In the genomic region with DNA sequence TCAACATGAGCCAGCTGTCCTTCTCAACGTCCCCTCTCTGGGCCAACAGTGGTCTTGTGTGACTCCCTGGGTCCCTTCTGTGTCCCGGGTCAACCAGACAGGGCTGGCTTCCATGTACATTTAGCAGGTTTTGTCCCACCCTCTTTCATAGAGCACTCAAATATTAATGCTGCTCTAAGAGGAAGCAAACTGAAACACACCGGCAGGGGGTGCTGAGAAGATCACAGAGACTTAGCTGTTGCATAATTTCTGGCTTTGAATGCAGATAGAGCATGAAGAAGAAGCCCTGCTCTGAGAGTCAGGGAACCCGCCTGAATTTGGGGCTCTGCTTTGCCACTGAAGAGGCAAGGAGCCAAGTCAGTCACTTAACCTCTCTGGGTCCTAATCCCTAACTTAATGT, we compare ENCODE assay signal across 8 cellular contexts.
A peak's percentile ranks its signal among the peaks of the same experiment; 100 is the strongest.
DNase-seq lines count a peak whose midpoint lies in the region; ATAC-seq and TF ChIP-seq lines count a peak whose summit lies in the region.

No MANE protein-coding gene starts in this region.

- H3K27ac Mint-ChIP-seq in Caco-2 (ENCODE audit: unreplicated experiment) (no peak overlapping the region), GM23338 (no peak overlapping the region)

- H3K4me2 ChIP-seq in GM23338 (no peak overlapping the region), OCI-LY3 (ENCODE audit: low read length) (no peak overlapping the region)

- CTCF ChIA-PET in Caco-2 (lab: Charles Lee): interaction anchor here (0.7 kb wide), 1 partner anchor 81 kb away, joined by 3 read pairs; no protein-coding TSS in a partner anchor

- intact Hi-C loops in Caco-2 (cut with micrococcal nuclease; ENCODE audit: unreplicated experiment): no loop called here

- H4K20me1 ChIP-seq in GM23338 (replicated peaks; ENCODE audit: insufficient read depth) (no peaks in the 10 kb centered on the region), OCI-LY3 (ENCODE audit: insufficient read depth, low read length) (no peaks in the 10 kb centered on the region)

- no peaks in the 10 kb centered on the region for H3K4me1 ChIP-seq in Caco-2
- H3K4me1 ChIP-seq in GM23338 (ENCODE audit: insufficient read depth): peaks cover 9% of the 10 kb centered on the region; the same call in 1 of the 2 replicates
- no peaks in the 10 kb centered on the region for H3K4me1 ChIP-seq in OCI-LY3 (ENCODE audit: low read length)
- H3K4me1 ChIP-seq in foreskin keratinocyte: peaks cover 5% of the 10 kb centered on the region

- H3K27me3 ChIP-seq in Caco-2 (replicated peaks; ENCODE audit: control insufficient read depth, insufficient read depth, low read length) (peaks cover 1% of the 10 kb centered on the region; the same call in 1 of the 2 replicates), GM23338 (ENCODE audit: insufficient read depth) (no peaks in the 10 kb centered on the region), OCI-LY3 (ENCODE audit: low read depth, low read length) (peaks cover 38% of the 10 kb centered on the region), foreskin keratinocyte (peaks cover 6% of the 10 kb centered on the region)

- H2AFZ ChIP-seq in GM23338 (no peak overlapping the region), OCI-LY3 (ENCODE audit: low read depth, low read length) (no peak overlapping the region)

- H3K9me3 Mint-ChIP-seq in Caco-2 (ENCODE audit: unreplicated experiment) (no peaks in the 10 kb centered on the region), GM23338 (no peaks in the 10 kb centered on the region)

- H3K9ac ChIP-seq in OCI-LY3 (ENCODE audit: low read length): no peak overlapping the region

- H3K27ac ChIP-seq in GM23338 (ENCODE audit: low read depth) (no peak overlapping the region), OCI-LY3 (ENCODE audit: low read length) (no peak overlapping the region), foreskin keratinocyte (no peak overlapping the region)

- no peaks in the 10 kb centered on the region for H3K9me2 ChIP-seq in GM23338 (ENCODE audit: insufficient read depth)

- POLR2A ChIA-PET in Caco-2 (lab: Charles Lee): no interaction called here

- H3K4me3 ChIP-seq in Caco-2 (ENCODE audit: low read depth, low read length) (no peak overlapping the region), GM23338 (no peak overlapping the region), OCI-LY3 (ENCODE audit: low read length) (no peak overlapping the region)

- DNase-seq in Caco-2 (peak; percentile 10 to 15), GM23338 (ENCODE audit: low spot score) (no peak), foreskin keratinocyte (peak in 1 of 2 donors; percentile 47), NCI-H2196 treated with DMSO at 0.1 percent for 48 hours (lab: John Stamatoyannopoulos, UW; ENCODE audit: unreplicated experiment) (no peak), NK-92 (lab: John Stamatoyannopoulos, UW; ENCODE audit: unreplicated experiment) (no peak)

- ATAC-seq in GM23338: no peak
- peak; percentile 34 for ATAC-seq in foreskin keratinocyte
- no peak for ATAC-seq in GM18502 (IDR thresholded peaks at IDR 0.05; ENCODE audit: poor library complexity, unreplicated experiment)
- ATAC-seq in HG02970 (IDR thresholded peaks at IDR 0.05; ENCODE audit: low FRiP score, unreplicated experiment): no peak

- H3K36me3 Mint-ChIP-seq in Caco-2 (ENCODE audit: insufficient read depth, unreplicated experiment) (no peaks in the 10 kb centered on the region), GM23338 (ENCODE audit: low read depth) (no peaks in the 10 kb centered on the region)

- H3K27me3 Mint-ChIP-seq in Caco-2 (ENCODE audit: insufficient read depth, unreplicated experiment): peaks cover 13% of the 10 kb centered on the region
- no peaks in the 10 kb centered on the region for H3K27me3 Mint-ChIP-seq in GM23338 (ENCODE audit: insufficient read depth, low read depth, poor library complexity)

- TF ChIP-seq CTCF in Caco-2 (IDR thresholded peaks at IDR 0.05; ENCODE audit: insufficient read depth in 1 of 2, low read depth in 1 of 2, low read length in 1 of 2, severe bottlenecking in 1 of 2, unreplicated experiment in 1 of 2) (peak in 1 of 2 experiments; percentile 9), GM23338 (conservative IDR thresholded peaks at IDR 0.05; ENCODE audit: low read depth in 2 of 2) (0 out of 4 replicates have a peak, but pooled peaks have one; percentile 11 to 17), OCI-LY3 (IDR thresholded peaks at IDR 0.05; ENCODE audit: low read depth, low read length) (peak; percentile 55), foreskin keratinocyte (conservative IDR thresholded peaks at IDR 0.05) (peak; percentile 69)

- H3K36me3 ChIP-seq in Caco-2 (ENCODE audit: control insufficient read depth, insufficient read depth, low read length) (no peaks in the 10 kb centered on the region), GM23338 (ENCODE audit: insufficient read depth) (no peaks in the 10 kb centered on the region), OCI-LY3 (replicated peaks; ENCODE audit: low read depth, low read length) (no peaks in the 10 kb centered on the region)

- no peaks in the 10 kb centered on the region for H3K9me3 ChIP-seq in Caco-2
- no peaks in the 10 kb centered on the region for H3K9me3 ChIP-seq in OCI-LY3 (ENCODE audit: insufficient read depth, low read length)

- H3K4me3 Mint-ChIP-seq in Caco-2 (ENCODE audit: unreplicated experiment): no peak overlapping the region
- H3K4me3 Mint-ChIP-seq in GM23338: no peak overlapping the region

- H3K4me1 Mint-ChIP-seq in Caco-2 (ENCODE audit: low read depth, unreplicated experiment): no peaks in the 10 kb centered on the region
- peaks cover 8% of the 10 kb centered on the region for H3K4me1 Mint-ChIP-seq in GM23338

- H3K79me2 ChIP-seq in GM23338 (replicated peaks; ENCODE audit: insufficient read depth): no peaks in the 10 kb centered on the region
- H3K79me2 ChIP-seq in OCI-LY3 (ENCODE audit: low read length): no peaks in the 10 kb centered on the region

- no TSS peak for BruUV-seq in Caco-2 (replicated peaks; lab: Mats Ljungman, UMichigan)

- H3F3A ChIP-seq in GM23338 (replicated peaks; ENCODE audit: low read depth): no peaks in the 10 kb centered on the region

TF ChIP-seq in GM23338, 12 proteins besides CTCF, POLR2A, EP300 and RAD21 (continues in another document):
- no peak for TF ChIP-seq ZNF114 (CRISPR knock-in tag; IDR thresholded peaks at IDR 0.05)
- TF ChIP-seq, protein P1, sequence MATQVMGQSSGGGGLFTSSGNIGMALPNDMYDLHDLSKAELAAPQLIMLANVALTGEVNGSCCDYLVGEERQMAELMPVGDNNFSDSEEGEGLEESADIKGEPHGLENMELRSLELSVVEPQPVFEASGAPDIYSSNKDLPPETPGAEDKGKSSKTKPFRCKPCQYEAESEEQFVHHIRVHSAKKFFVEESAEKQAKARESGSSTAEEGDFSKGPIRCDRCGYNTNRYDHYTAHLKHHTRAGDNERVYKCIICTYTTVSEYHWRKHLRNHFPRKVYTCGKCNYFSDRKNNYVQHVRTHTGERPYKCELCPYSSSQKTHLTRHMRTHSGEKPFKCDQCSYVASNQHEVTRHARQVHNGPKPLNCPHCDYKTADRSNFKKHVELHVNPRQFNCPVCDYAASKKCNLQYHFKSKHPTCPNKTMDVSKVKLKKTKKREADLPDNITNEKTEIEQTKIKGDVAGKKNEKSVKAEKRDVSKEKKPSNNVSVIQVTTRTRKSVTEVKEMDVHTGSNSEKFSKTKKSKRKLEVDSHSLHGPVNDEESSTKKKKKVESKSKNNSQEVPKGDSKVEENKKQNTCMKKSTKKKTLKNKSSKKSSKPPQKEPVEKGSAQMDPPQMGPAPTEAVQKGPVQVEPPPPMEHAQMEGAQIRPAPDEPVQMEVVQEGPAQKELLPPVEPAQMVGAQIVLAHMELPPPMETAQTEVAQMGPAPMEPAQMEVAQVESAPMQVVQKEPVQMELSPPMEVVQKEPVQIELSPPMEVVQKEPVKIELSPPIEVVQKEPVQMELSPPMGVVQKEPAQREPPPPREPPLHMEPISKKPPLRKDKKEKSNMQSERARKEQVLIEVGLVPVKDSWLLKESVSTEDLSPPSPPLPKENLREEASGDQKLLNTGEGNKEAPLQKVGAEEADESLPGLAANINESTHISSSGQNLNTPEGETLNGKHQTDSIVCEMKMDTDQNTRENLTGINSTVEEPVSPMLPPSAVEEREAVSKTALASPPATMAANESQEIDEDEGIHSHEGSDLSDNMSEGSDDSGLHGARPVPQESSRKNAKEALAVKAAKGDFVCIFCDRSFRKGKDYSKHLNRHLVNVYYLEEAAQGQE (IDR thresholded peaks at IDR 0.05; ENCODE audit: unreplicated experiment): no peak
- no peak for TF ChIP-seq NANOG (IDR thresholded peaks at IDR 0.05; ENCODE audit: borderline replicate concordance)
- TF ChIP-seq EZH2phosphoT487 (IDR thresholded peaks at IDR 0.05; ENCODE audit: unreplicated experiment): no peak
- no peak for TF ChIP-seq JUNB (IDR thresholded peaks at IDR 0.05; ENCODE audit: unreplicated experiment)
- TF ChIP-seq, protein P2, sequence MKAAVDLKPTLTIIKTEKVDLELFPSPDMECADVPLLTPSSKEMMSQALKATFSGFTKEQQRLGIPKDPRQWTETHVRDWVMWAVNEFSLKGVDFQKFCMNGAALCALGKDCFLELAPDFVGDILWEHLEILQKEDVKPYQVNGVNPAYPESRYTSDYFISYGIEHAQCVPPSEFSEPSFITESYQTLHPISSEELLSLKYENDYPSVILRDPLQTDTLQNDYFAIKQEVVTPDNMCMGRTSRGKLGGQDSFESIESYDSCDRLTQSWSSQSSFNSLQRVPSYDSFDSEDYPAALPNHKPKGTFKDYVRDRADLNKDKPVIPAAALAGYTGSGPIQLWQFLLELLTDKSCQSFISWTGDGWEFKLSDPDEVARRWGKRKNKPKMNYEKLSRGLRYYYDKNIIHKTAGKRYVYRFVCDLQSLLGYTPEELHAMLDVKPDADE (IDR thresholded peaks at IDR 0.05): no peak
- TF ChIP-seq POLR2AphosphoS5 (IDR thresholded peaks at IDR 0.05; ENCODE audit: low read depth): no peak
- TF ChIP-seq ZNF331 (CRISPR knock-in tag; IDR thresholded peaks at IDR 0.05; ENCODE audit: low read depth): no peak
- TF ChIP-seq EZH2 (IDR thresholded peaks at IDR 0.05; ENCODE audit: low read depth, unreplicated experiment): no peak
- TF ChIP-seq STAT1 (IDR thresholded peaks at IDR 0.05; ENCODE audit: unreplicated experiment): no peak
- no peak for TF ChIP-seq CREB1 (CRISPR knock-in tag; IDR thresholded peaks at IDR 0.05; ENCODE audit: low read depth)

Comparison
In these comparisons a context has a peak if more than half of its experiments do, and no peak if none do; other contexts are left out.
1. DNase-seq: peak in Caco-2 (2 of 2); none in GM23338 (single experiment), NCI-H2196 treated with DMSO at 0.1 percent for 48 hours (single experiment) and NK-92 (single experiment).